ENCODE assay signal across 26 cellular contexts in genomic region chr5:176174345-176175025, GRCh38.
"Had no signal": no experiment of that assay in that cellular context is flagged by ENCODE, and none has a peak within 500 bp of the region (broad histone marks: within the 10 kb centered on the region; RNA-seq: fewer than 3 reads in every experiment).

No MANE protein-coding gene starts in this region.

- H3K9me3 Mint-ChIP-seq: activated CD4-positive, alpha-beta T cell treated with anti-CD3 and anti-CD28 coated beads, Interleukin-2, amount 10 ng/mL, durations not matched to agents 24 days and 14 days; activated T-helper 2 cell treated with anti-CD3 and anti-CD28 coated beads, Interferon-gamma antibody, Interleukin-2, Interleukin-4, amounts not matched to agents 10 μg/mL and 5 μg/mL and 100 μg/mL, durations not matched to agents 14 hours and 24 hours and 36 hours; T-helper 1 cell treated with Interleukin-12 subunit alpha and Interleukin-12 subunit beta and Interleukin-4 antibody, amounts not matched to agents 30 μg/mL and 1 μg/mL, for 36 hours; T-helper 2 cell treated with Interferon-gamma antibody and Interleukin-4, amounts not matched to agents 5 μg/mL and 100 μg/mL, for 36 hours had no signal

- ATAC-seq: activated naive CD4-positive, alpha-beta T cell treated with anti-CD3 and anti-CD28 coated beads, Interleukin-2, amount 50 U/mL, for 72 hours; body of pancreas; K562; Panc1 had no signal

- DNase-seq: activated CD4-positive, alpha-beta T cell treated with anti-CD3 and anti-CD28 coated beads, Interleukin-2, amount 10 ng/mL, durations not matched to agents 24 days and 14 days; activated CD4-positive, alpha-beta T cell treated with anti-CD3 and anti-CD28 coated beads, Interleukin-2, amount 50 U/mL, for 4 hours; activated gamma-delta T cell; activated naive CD4-positive, alpha-beta T cell treated with Interleukin-2 at 50 U/mL for 16 hours; activated T-cell treated with anti-CD3 and anti-CD28 coated beads, Interleukin-2, amount 50 U/mL, for 1 hour; adrenal gland; body of pancreas; Karpas-422; NCI-H1105; NCI-H1417 treated with DMSO at 0.1 percent for 48 hours; NCI-H187 treated with DMSO at 0.1 percent for 48 hours; NCI-H2081; NCI-H2171 treated with DMSO at 0.1 percent for 48 hours; NCI-H226; NCI-H446 treated with DMSO at 0.1 percent for 48 hours; NCI-H524 treated with DMSO at 0.1 percent for 48 hours; SHP77 treated with DMSO at 0.1 percent for 48 hours; SK-N-SH had no signal

- FAIRE-seq: astrocyte, K562, TTC549 had no signal

- H3K4me1 Mint-ChIP-seq: activated CD4-positive, alpha-beta T cell treated with anti-CD3 and anti-CD28 coated beads, Interleukin-2, amount 10 ng/mL, durations not matched to agents 24 days and 14 days had no signal

- H3K27ac Mint-ChIP-seq: activated CD4-positive, alpha-beta T cell treated with anti-CD3 and anti-CD28 coated beads, Interleukin-2, amount 10 ng/mL, durations not matched to agents 24 days and 14 days; activated naive CD4-positive, alpha-beta T cell treated with anti-CD3 and anti-CD28 coated beads, Interleukin-2, amount 50 U/mL, for 72 hours; activated T-helper 2 cell treated with anti-CD3 and anti-CD28 coated beads, Interferon-gamma antibody, Interleukin-2, Interleukin-4, amounts not matched to agents 10 μg/mL and 5 μg/mL and 100 μg/mL, durations not matched to agents 14 hours and 24 hours and 36 hours; T-helper 1 cell treated with Interleukin-12 subunit alpha and Interleukin-12 subunit beta and Interleukin-4 antibody, amounts not matched to agents 30 μg/mL and 1 μg/mL, for 36 hours; T-helper 2 cell treated with Interferon-gamma antibody and Interleukin-4, amounts not matched to agents 5 μg/mL and 100 μg/mL, for 36 hours had no signal

- H3K4me3 Mint-ChIP-seq: activated CD4-positive, alpha-beta T cell treated with anti-CD3 and anti-CD28 coated beads, Interleukin-2, amount 10 ng/mL, durations not matched to agents 24 days and 14 days; T-helper 1 cell treated with Interleukin-12 subunit alpha and Interleukin-12 subunit beta and Interleukin-4 antibody, amounts not matched to agents 30 μg/mL and 1 μg/mL, for 36 hours; T-helper 2 cell treated with Interferon-gamma antibody and Interleukin-4, amounts not matched to agents 5 μg/mL and 100 μg/mL, for 36 hours had no signal
